ENCODE assay signal across 8 cellular contexts in genomic region chr15:73965730-73966103, GRCh38. TPM values are rescaled to one million over a fixed set of nuclear protein-coding genes. Genes with fewer than 3 reads are reported as not detected.
A peak's percentile ranks its signal among the peaks of the same experiment; 100 is the strongest.
DNase-seq lines count a peak whose midpoint lies in the region; ATAC-seq, FAIRE-seq and TF ChIP-seq lines count a peak whose summit lies in the region.

No MANE protein-coding gene starts in this region.

- no peaks in the 10 kb centered on the region for H4K20me1 ChIP-seq in Loucy (ENCODE audit: insufficient read depth, low read length, poor library complexity, severe bottlenecking)
- H4K20me1 ChIP-seq in neural progenitor cell (ENCODE audit: low read depth) = no peaks in the 10 kb centered on the region

- peak overlapping the region; percentile 22 for H3K27ac ChIP-seq in CD4-positive, alpha-beta memory T cell (ENCODE audit: low read depth, low read length)
- H3K27ac ChIP-seq in effector memory CD4-positive, alpha-beta T cell (ENCODE audit: insufficient read depth, low read length, poor library complexity, severe bottlenecking) = peak overlapping the region; percentile 19
- H3K27ac ChIP-seq in neural progenitor cell (no peak overlapping the region), RWPE1 (no peak overlapping the region)

- no peak for FAIRE-seq in urothelium cell line (lab: Jason Lieb, UNC)

- peaks cover 25% of the 10 kb centered on the region for H3K4me1 ChIP-seq in CD4-positive, alpha-beta memory T cell (ENCODE audit: insufficient read depth, low read length)
- H3K4me1 ChIP-seq in Loucy (ENCODE audit: insufficient read depth, low read length, poor library complexity, severe bottlenecking) (peaks cover 28% of the 10 kb centered on the region), neural progenitor cell (peaks cover 7% of the 10 kb centered on the region)
- H3K4me1 ChIP-seq in effector memory CD4-positive, alpha-beta T cell (ENCODE audit: control insufficient read depth, insufficient read depth, low read length, poor library complexity, severe bottlenecking) = peaks cover 20% of the 10 kb centered on the region

- peaks cover 20 to 34% (median 26%) of the 10 kb centered on the region in 4 donors for H3K4me1 Mint-ChIP-seq in CD4-positive, alpha-beta memory T cell
- H3K4me1 Mint-ChIP-seq in neural progenitor cell = peaks cover 19% of the 10 kb centered on the region

- intact Hi-C loops in CD4-positive, alpha-beta memory T cell (cut with micrococcal nuclease) = loop anchor here (2.0 kb wide), 2 partner anchors 29 to 39 kb away; partner anchors contain the start of genes LOXL1 and PML

- H3K4me2 ChIP-seq in Loucy (ENCODE audit: low read depth, low read length, poor library complexity, severe bottlenecking) (peak overlapping the region; percentile 64), neural progenitor cell (no peak overlapping the region)

- peak overlapping the region; percentile 43 to 93 (median 84) for H3K27ac Mint-ChIP-seq in CD4-positive, alpha-beta memory T cell
- H3K27ac Mint-ChIP-seq in neural progenitor cell = no peak overlapping the region

- H3K79me2 ChIP-seq in Loucy (ENCODE audit: insufficient read depth, low read length) (no peaks in the 10 kb centered on the region), neural progenitor cell (ENCODE audit: low read depth) (no peaks in the 10 kb centered on the region)

- TF ChIP-seq CTCF in Loucy (conservative IDR thresholded peaks at IDR 0.05; ENCODE audit: low read length) = no peak
- TF ChIP-seq CTCF in neural progenitor cell (IDR thresholded peaks at IDR 0.05) = no peak
- TF ChIP-seq CTCF in RWPE1 (conservative IDR thresholded peaks at IDR 0.05; ENCODE audit: low read depth) = no peak

- no peaks in the 10 kb centered on the region for H3K27me3 ChIP-seq in CD4-positive, alpha-beta memory T cell (ENCODE audit: insufficient read depth, low read length)
- H3K27me3 ChIP-seq in Loucy (ENCODE audit: insufficient read depth, low read length, poor library complexity, severe bottlenecking) (no peaks in the 10 kb centered on the region), neural progenitor cell (no peaks in the 10 kb centered on the region)
- no peaks in the 10 kb centered on the region for H3K27me3 ChIP-seq in effector memory CD4-positive, alpha-beta T cell (replicated peaks; ENCODE audit: control insufficient read depth, insufficient read depth, low read length, poor library complexity, severe bottlenecking)

- POLR2A ChIA-PET in CD4-positive, alpha-beta memory T cell (lab: Charles Lee; ENCODE audit: partially characterized antibody) = interaction anchor here (0.7 to 1.8 kb wide), 9 partner anchors 9 to 83 kb away, joined by 3 to 16 read pairs (median 4); partner anchors contain the start of genes PML and STOML1
- POLR2A ChIA-PET in RWPE1 (lab: Yijun Ruan, JAX; ENCODE audit: low non-redundant PET) = no interaction called here

- CTCF ChIA-PET in CD4-positive, alpha-beta memory T cell (lab: Charles Lee; ENCODE audit: partially characterized antibody) = interaction anchor here (0.7 to 11.1 kb wide), 17 partner anchors 9 to 375 kb away, joined by 3 to 168 read pairs (median 4); partner anchors contain the start of genes LOXL1, PML and TBC1D21
- CTCF ChIA-PET in RWPE1 (lab: Yijun Ruan, JAX) = interaction anchor here (0.6 to 1.3 kb wide), 3 partner anchors 14 to 273 kb away, joined by 3 to 4 read pairs (median 3); no protein-coding TSS in a partner anchor

- peak overlapping the region; percentile 63 to 88 (median 82) for H3K4me3 Mint-ChIP-seq in CD4-positive, alpha-beta memory T cell
- no peak overlapping the region for H3K4me3 Mint-ChIP-seq in neural progenitor cell

- H3K9ac ChIP-seq in Loucy (ENCODE audit: low read depth, low read length, poor library complexity, severe bottlenecking) = peak overlapping the region; percentile 50
- no peak overlapping the region for H3K9ac ChIP-seq in neural progenitor cell

- H3K9me3 Mint-ChIP-seq in CD4-positive, alpha-beta memory T cell = no peaks in the 10 kb centered on the region
- H3K9me3 Mint-ChIP-seq in neural progenitor cell = no peaks in the 10 kb centered on the region

- H3K9me3 ChIP-seq in CD4-positive, alpha-beta memory T cell (ENCODE audit: control insufficient read depth in 1 of 2, low read length in 2 of 2) = no peaks in the 10 kb centered on the region
- no peaks in the 10 kb centered on the region for H3K9me3 ChIP-seq in Loucy (ENCODE audit: insufficient read depth, low read depth, low read length)
- H3K9me3 ChIP-seq in effector memory CD4-positive, alpha-beta T cell (ENCODE audit: control insufficient read depth, low read length) = no peaks in the 10 kb centered on the region
- no peaks in the 10 kb centered on the region for H3K9me3 ChIP-seq in neural progenitor cell (ENCODE audit: low read depth)

- H2AFZ ChIP-seq in Loucy (ENCODE audit: low read length) (peak overlapping the region; percentile 85), neural progenitor cell (replicated peaks) (no peak overlapping the region)

- H3F3A ChIP-seq in Loucy (ENCODE audit: low read depth) (peaks cover 9% of the 10 kb centered on the region; the same call in 1 of the 2 replicates), neural progenitor cell (ENCODE audit: low read depth) (peaks cover 7% of the 10 kb centered on the region)

- no peaks in the 10 kb centered on the region for H3K36me3 ChIP-seq in CD4-positive, alpha-beta memory T cell (ENCODE audit: insufficient read depth, low read length)
- H3K36me3 ChIP-seq in Loucy (ENCODE audit: insufficient read depth, low read length) = no peaks in the 10 kb centered on the region
- no peaks in the 10 kb centered on the region for H3K36me3 ChIP-seq in effector memory CD4-positive, alpha-beta T cell (ENCODE audit: control insufficient read depth, insufficient read depth, low read length)
- no peaks in the 10 kb centered on the region for H3K36me3 ChIP-seq in neural progenitor cell

- peak overlapping the region in 1 of 2 donors; percentile 64 for H3K4me3 ChIP-seq in CD4-positive, alpha-beta memory T cell (ENCODE audit: low read length in 2 of 2)
- H3K4me3 ChIP-seq in Loucy (ENCODE audit: low read length, poor library complexity, severe bottlenecking) = peak overlapping the region; percentile 24
- peak overlapping the region; percentile 55 for H3K4me3 ChIP-seq in effector memory CD4-positive, alpha-beta T cell (ENCODE audit: insufficient read depth, low read depth, low read length, poor library complexity, severe bottlenecking)
- no peak overlapping the region for H3K4me3 ChIP-seq in neural progenitor cell

- H3K36me3 Mint-ChIP-seq in CD4-positive, alpha-beta memory T cell = no peaks in the 10 kb centered on the region
- no peaks in the 10 kb centered on the region for H3K36me3 Mint-ChIP-seq in neural progenitor cell

- peak in 4 of 5 donors; percentile 35 to 54 (median 44) for DNase-seq in CD4-positive, alpha-beta memory T cell
- DNase-seq in effector memory CD4-positive, alpha-beta T cell = no peak
- DNase-seq in urothelium cell line (ENCODE audit: low spot score) = no peak
- DNase-seq in neural progenitor cell (ENCODE audit: low spot score) = no peak
- DNase-seq in RWPE1 (ENCODE audit: low spot score) = no peak
- no peak for DNase-seq in SIG-M5 (lab: John Stamatoyannopoulos, UW)

- no peaks in the 10 kb centered on the region for H3K27me3 Mint-ChIP-seq in CD4-positive, alpha-beta memory T cell
- peaks cover 9% of the 10 kb centered on the region for H3K27me3 Mint-ChIP-seq in neural progenitor cell (ENCODE audit: insufficient read depth, low read depth)

- H3K9me2 ChIP-seq in Loucy (replicated peaks; ENCODE audit: low read depth, low read length) = no peaks in the 10 kb centered on the region

- ATAC-seq in GM19395 (IDR thresholded peaks at IDR 0.05; ENCODE audit: unreplicated experiment) = peak; percentile 71

RNA-seq across cellular contexts. Expression of gene STOML1, which starts 26.4 kb away (rescaled TPM):
- total RNA-seq in CD4-positive, alpha-beta memory T cell = 10 to 100 TPM; 10.8 to 11.1 TPM
- 1 to 10 TPM; 8.1 to 8.7 TPM for polyA plus RNA-seq in CD4-positive, alpha-beta memory T cell
- total RNA-seq in neural progenitor cell (ENCODE audit: low replicate concordance) = 2.0 and 4.7 TPM in 2 replicates

RNA-seq across cellular contexts. Expression of gene PML, which starts 28.8 kb away (rescaled TPM):
- total RNA-seq in CD4-positive, alpha-beta memory T cell = 10 to 100 TPM; 61.5 to 66.6 TPM
- polyA plus RNA-seq in CD4-positive, alpha-beta memory T cell = 10 to 100 TPM in 1 of 2 donors, 1 to 10 TPM in 1; 9.6 to 33.2 TPM
- 15.3 and 18.0 TPM in 2 replicates for total RNA-seq in neural progenitor cell (ENCODE audit: low replicate concordance)

RNA-seq across cellular contexts. Expression of gene LOXL1, which starts 39.5 kb away (rescaled TPM):
- 1 to 10 TPM; 1.6 to 2.1 TPM for total RNA-seq in CD4-positive, alpha-beta memory T cell
- 10 to 100 TPM in 1 of 2 donors, 1 to 10 TPM in 1; 6.4 to 13.1 TPM for polyA plus RNA-seq in CD4-positive, alpha-beta memory T cell
- total RNA-seq in neural progenitor cell (ENCODE audit: low replicate concordance) = 5.3 and 28.1 TPM in 2 replicates

Comparison
In these comparisons a context has a peak if more than half of its experiments do, and no peak if none do; other contexts are left out.
1. DNase-seq: peak in CD4-positive, alpha-beta memory T cell (4 of 5); none in effector memory CD4-positive, alpha-beta T cell (0 of 3), urothelium cell line (single experiment), neural progenitor cell (single experiment), RWPE1 (single experiment) and SIG-M5 (single experiment).
2. H3K27ac ChIP-seq: peak in CD4-positive, alpha-beta memory T cell (single experiment) and effector memory CD4-positive, alpha-beta T cell (single experiment); none in neural progenitor cell (single experiment) and RWPE1 (single experiment).